ENCODE assay signal across 19 cellular contexts in genomic region chr2:161096336-161096735, GRCh38.
DNase-seq lines count a peak whose midpoint lies in the region; ATAC-seq and TF ChIP-seq lines count a peak whose summit lies in the region.
"Had no signal": no experiment of that assay in that cellular context is flagged by ENCODE, and none has a peak within 500 bp of the region (broad histone marks: within the 10 kb centered on the region; RNA-seq: fewer than 3 reads in every experiment).

No MANE protein-coding gene starts in this region.

- POLR2A ChIA-PET in Caco-2 (lab: Charles Lee) = no interaction called here
- POLR2A ChIA-PET in activated CD4-positive, alpha-beta memory T cell treated with anti-CD3 and anti-CD28 coated beads for 36 hours (lab: Charles Lee) = no interaction called here

- TF ChIP-seq CTCF in fibroblast of pulmonary artery (IDR thresholded peaks at IDR 0.05; ENCODE audit: low read length, missing control alignments) (no peak), osteocyte (IDR thresholded peaks at IDR 0.05) (no peak), Caco-2 (IDR thresholded peaks at IDR 0.05; ENCODE audit: insufficient read depth in 1 of 2, low read depth in 1 of 2, low read length in 1 of 2, severe bottlenecking in 1 of 2, unreplicated experiment in 1 of 2) (no peak)

- H3K36me3 ChIP-seq in Caco-2 (ENCODE audit: control insufficient read depth, insufficient read depth, low read length) = no peaks in the 10 kb centered on the region
- H3K36me3 ChIP-seq: lower lobe of right lung had no signal

- intact Hi-C loops in Caco-2 (cut with micrococcal nuclease; ENCODE audit: unreplicated experiment) = no loop called here
- intact Hi-C loops in activated CD4-positive, alpha-beta memory T cell treated with anti-CD3 and anti-CD28 coated beads for 36 hours (cut with micrococcal nuclease) = no loop called here

- CTCF ChIA-PET in Caco-2 (lab: Charles Lee) = no interaction called here
- CTCF ChIA-PET in activated CD4-positive, alpha-beta memory T cell treated with anti-CD3 and anti-CD28 coated beads for 36 hours (lab: Charles Lee) = no interaction called here

- peaks cover 43% of the 10 kb centered on the region for H3K4me1 Mint-ChIP-seq in osteocyte (ENCODE audit: unreplicated experiment)
- peaks cover 6% of the 10 kb centered on the region for H3K4me1 Mint-ChIP-seq in Caco-2 (ENCODE audit: low read depth, unreplicated experiment)
- H3K4me1 Mint-ChIP-seq in activated CD4-positive, alpha-beta memory T cell treated with anti-CD3 and anti-CD28 coated beads for 36 hours (ENCODE audit: low read depth) = peaks cover 3% of the 10 kb centered on the region

- no TSS peak for BruUV-seq in Caco-2 (replicated peaks; lab: Mats Ljungman, UMichigan)

- H3K4me3 ChIP-seq in fibroblast of pulmonary artery (replicated peaks; ENCODE audit: low read depth, low read length) (no peak overlapping the region), Caco-2 (ENCODE audit: low read depth, low read length) (no peak overlapping the region)
- H3K4me3 ChIP-seq: lower lobe of right lung, PC-9, testis had no signal

- no peaks in the 10 kb centered on the region for H3K4me1 ChIP-seq in Caco-2
- H3K4me1 ChIP-seq: lower lobe of right lung had no signal

- H3K36me3 Mint-ChIP-seq in osteocyte (ENCODE audit: unreplicated experiment) (no peaks in the 10 kb centered on the region), Caco-2 (ENCODE audit: insufficient read depth, unreplicated experiment) (no peaks in the 10 kb centered on the region)
- no peaks in the 10 kb centered on the region for H3K36me3 Mint-ChIP-seq in activated CD4-positive, alpha-beta memory T cell treated with anti-CD3 and anti-CD28 coated beads for 36 hours

- H3K9me3 Mint-ChIP-seq in osteocyte (ENCODE audit: unreplicated experiment) = no peaks in the 10 kb centered on the region
- H3K9me3 Mint-ChIP-seq in Caco-2 (ENCODE audit: unreplicated experiment) = peaks cover 18% of the 10 kb centered on the region
- peaks cover 15% of the 10 kb centered on the region for H3K9me3 Mint-ChIP-seq in activated CD4-positive, alpha-beta memory T cell treated with anti-CD3 and anti-CD28 coated beads for 36 hours
- H3K9me3 Mint-ChIP-seq: activated B cell treated with CpG ODN at 0.5 μM for 24 hours, neural crest cell had no signal

- no peaks in the 10 kb centered on the region for H3K27me3 ChIP-seq in Caco-2 (replicated peaks; ENCODE audit: control insufficient read depth, insufficient read depth, low read length)
- H3K27me3 ChIP-seq: testis had no signal

- ATAC-seq in GM21390 (IDR thresholded peaks at IDR 0.05; ENCODE audit: unreplicated experiment) = peak; percentile 39
- ATAC-seq in HG03097 (IDR thresholded peaks at IDR 0.05; ENCODE audit: low FRiP score, unreplicated experiment) = no peak
- ATAC-seq: lower lobe of right lung had no signal

- H3K27ac Mint-ChIP-seq in osteocyte (ENCODE audit: unreplicated experiment) (peak overlapping the region; percentile 85), Caco-2 (ENCODE audit: unreplicated experiment) (no peak overlapping the region)
- no peak overlapping the region for H3K27ac Mint-ChIP-seq in activated CD4-positive, alpha-beta memory T cell treated with anti-CD3 and anti-CD28 coated beads for 36 hours
- H3K27ac Mint-ChIP-seq: activated B cell treated with CpG ODN at 0.5 μM for 24 hours had no signal

- DNase-seq in NCI-H69 (lab: John Stamatoyannopoulos, UW) (peak; percentile 3), fibroblast of pulmonary artery (ENCODE audit: low read depth) (peak; percentile 89), osteocyte (ENCODE audit: extremely low spot score, unreplicated experiment) (no peak), Caco-2 (no peak)
- no peak for DNase-seq in effector CD4-positive, alpha-beta T cell
- DNase-seq in activated CD4-positive, alpha-beta memory T cell treated with anti-CD3 and anti-CD28 coated beads for 36 hours = no peak
- DNase-seq: activated B cell treated with CpG ODN at 0.5 μM for 24 hours; activated naive CD4-positive, alpha-beta T cell treated with Interleukin-2 at 50 U/mL for 16 hours; DMS153; lower lobe of right lung; MM.1S; NCI-H2227 treated with DMSO at 0.1 percent for 48 hours; PC-9; stimulated activated CD4-positive, alpha-beta T cell treated with anti-CD3 and anti-CD28 coated beads, Interleukin-12 subunit alpha, Interleukin-12 subunit beta, amount 100 ng/mL, for 4 hours; SW 1271; testis had no signal

- H3K9me3 ChIP-seq in Caco-2 = no peaks in the 10 kb centered on the region
- H3K9me3 ChIP-seq: lower lobe of right lung, testis had no signal

- H3K27me3 Mint-ChIP-seq in osteocyte (ENCODE audit: unreplicated experiment) (no peaks in the 10 kb centered on the region), Caco-2 (ENCODE audit: insufficient read depth, unreplicated experiment) (no peaks in the 10 kb centered on the region)
- H3K27me3 Mint-ChIP-seq in activated CD4-positive, alpha-beta memory T cell treated with anti-CD3 and anti-CD28 coated beads for 36 hours = no peaks in the 10 kb centered on the region
- H3K27me3 Mint-ChIP-seq: activated B cell treated with CpG ODN at 0.5 μM for 24 hours had no signal

- H3K4me3 Mint-ChIP-seq in osteocyte (ENCODE audit: unreplicated experiment) = peak overlapping the region; percentile 3
- no peak overlapping the region for H3K4me3 Mint-ChIP-seq in Caco-2 (ENCODE audit: unreplicated experiment)
- H3K4me3 Mint-ChIP-seq in activated CD4-positive, alpha-beta memory T cell treated with anti-CD3 and anti-CD28 coated beads for 36 hours = no peak overlapping the region
- H3K4me3 Mint-ChIP-seq: activated B cell treated with CpG ODN at 0.5 μM for 24 hours, neural crest cell had no signal

Comparison
In these comparisons a context has a peak if more than half of its experiments do, and no peak if none do; other contexts are left out.
1. DNase-seq: peak in NCI-H69 (single experiment) and fibroblast of pulmonary artery (single experiment); none in osteocyte (single experiment), Caco-2 (0 of 2), effector CD4-positive, alpha-beta T cell (single experiment) and activated CD4-positive, alpha-beta memory T cell treated with anti-CD3 and anti-CD28 coated beads for 36 hours (single experiment).